ENCODE assay signal across 11 cellular contexts in genomic region chr21:29175408-29176147, GRCh38. TPM values are rescaled to one million over a fixed set of nuclear protein-coding genes. Genes with fewer than 3 reads are reported as not detected.
DNase-seq lines count a peak whose midpoint lies in the region; ATAC-seq, FAIRE-seq and TF ChIP-seq lines count a peak whose summit lies in the region.
"Had no signal": no experiment of that assay in that cellular context is flagged by ENCODE, and none has a peak within 500 bp of the region (broad histone marks: within the 10 kb centered on the region; RNA-seq: fewer than 3 reads in every experiment).

No MANE protein-coding gene starts in this region.

- FAIRE-seq in astrocyte (lab: Jason Lieb, UNC): peak; percentile 67

- H3K9me3 ChIP-seq in right atrium auricular region: no peaks in the 10 kb centered on the region
- H3K9me3 ChIP-seq in astrocyte (ENCODE audit: insufficient read depth, low read depth, low read length): no peaks in the 10 kb centered on the region
- H3K9me3 ChIP-seq in left lung: no peaks in the 10 kb centered on the region
- no peaks in the 10 kb centered on the region for H3K9me3 ChIP-seq in upper lobe of right lung

- no peaks in the 10 kb centered on the region for H4K20me1 ChIP-seq in astrocyte (ENCODE audit: insufficient read depth, low read length)

- no peak overlapping the region for H3K27ac Mint-ChIP-seq in astrocyte (ENCODE audit: unreplicated experiment)
- H3K27ac Mint-ChIP-seq: H9; stimulated activated effector memory CD8-positive, alpha-beta T cell treated with anti-CD3 and anti-CD28 coated beads, Interleukin-12 subunit alpha, Interleukin-12 subunit beta, amount 100 ng/mL, for 72 hours had no signal

- H3K27me3 ChIP-seq in right atrium auricular region: no peaks in the 10 kb centered on the region
- no peaks in the 10 kb centered on the region for H3K27me3 ChIP-seq in astrocyte (ENCODE audit: insufficient read depth, low read length)
- H3K27me3 ChIP-seq in left lung: no peaks in the 10 kb centered on the region
- H3K27me3 ChIP-seq in upper lobe of right lung: no peaks in the 10 kb centered on the region

- intact Hi-C loops in Right ventricle myocardium superior (cut with DNase I) (no loop called here), left lung (cut with DNase I) (no loop called here), upper lobe of right lung (cut with DNase I) (no loop called here)

- TF ChIP-seq CTCF in right atrium auricular region (IDR thresholded peaks at IDR 0.05): no peak
- TF ChIP-seq CTCF in astrocyte (IDR thresholded peaks at IDR 0.05; ENCODE audit: insufficient read depth, low read depth, low read length): no peak
- TF ChIP-seq CTCF in left lung (IDR thresholded peaks at IDR 0.05): no peak
- TF ChIP-seq CTCF in upper lobe of right lung (IDR thresholded peaks at IDR 0.05): no peak
- TF ChIP-seq CTCF in GM10248 (IDR thresholded peaks at IDR 0.05; ENCODE audit: control extremely low read depth, extremely low read depth, low read depth, missing control alignments): no peak

- POLR2A ChIA-PET in GM10248 (lab: Yijun Ruan, JAX): interaction anchor here (0.6 kb wide), 1 partner anchor 10 kb away, joined by 3 read pairs; no protein-coding TSS in a partner anchor

- H3K4me2 ChIP-seq in astrocyte (ENCODE audit: low read length): peak overlapping the region; percentile 2

- ATAC-seq in Right ventricle myocardium superior (ENCODE audit: poor library complexity): peak; percentile 36
- peak; percentile 38 for ATAC-seq in left lung
- peak; percentile 26 for ATAC-seq in upper lobe of right lung
- ATAC-seq: stimulated activated effector memory CD8-positive, alpha-beta T cell treated with anti-CD3 and anti-CD28 coated beads, Interleukin-12 subunit alpha, Interleukin-12 subunit beta, amount 100 ng/mL, for 72 hours had no signal

- H3K4me1 ChIP-seq in right atrium auricular region: peaks cover 0 to 20% of the 10 kb centered on the region in 2 donors
- H3K4me1 ChIP-seq in astrocyte (ENCODE audit: insufficient read depth, low read length): peaks cover 5% of the 10 kb centered on the region
- H3K4me1 ChIP-seq in left lung: peaks cover 0 to 35% of the 10 kb centered on the region in 2 donors
- H3K4me1 ChIP-seq in upper lobe of right lung: peaks cover 12% of the 10 kb centered on the region

- H3K9ac ChIP-seq in astrocyte (ENCODE audit: low read length): no peak overlapping the region

- CTCF ChIA-PET in GM10248 (lab: Yijun Ruan, JAX): interaction anchor here (0.7 to 2.4 kb wide), 6 partner anchors 11 to 171 kb away, joined by 3 to 9 read pairs (median 3); no protein-coding TSS in a partner anchor

- no peak overlapping the region for H3K4me3 Mint-ChIP-seq in astrocyte (ENCODE audit: unreplicated experiment)
- H3K4me3 Mint-ChIP-seq: H9; stimulated activated effector memory CD8-positive, alpha-beta T cell treated with anti-CD3 and anti-CD28 coated beads, Interleukin-12 subunit alpha, Interleukin-12 subunit beta, amount 100 ng/mL, for 72 hours had no signal

- DNase-seq in Right ventricle myocardium superior (no peak), right atrium auricular region (ENCODE audit: low spot score) (no peak), astrocyte (ENCODE audit: low read depth) (no peak), left lung (no peak), upper lobe of right lung (no peak), GM10248 (ENCODE audit: extremely low spot score) (no peak), cerebellar cortex (ENCODE audit: low spot score) (no peak), T-helper 1 cell (no peak)
- DNase-seq: H9 had no signal

- H3K9me3 Mint-ChIP-seq in astrocyte (ENCODE audit: unreplicated experiment): no peaks in the 10 kb centered on the region
- H3K9me3 Mint-ChIP-seq: H9; stimulated activated effector memory CD8-positive, alpha-beta T cell treated with anti-CD3 and anti-CD28 coated beads, Interleukin-12 subunit alpha, Interleukin-12 subunit beta, amount 100 ng/mL, for 72 hours had no signal

- peaks cover 13% of the 10 kb centered on the region for H3K36me3 Mint-ChIP-seq in astrocyte (ENCODE audit: low read depth, unreplicated experiment)
- H3K36me3 Mint-ChIP-seq: stimulated activated effector memory CD8-positive, alpha-beta T cell treated with anti-CD3 and anti-CD28 coated beads, Interleukin-12 subunit alpha, Interleukin-12 subunit beta, amount 100 ng/mL, for 72 hours had no signal

- H3K4me3 ChIP-seq in right atrium auricular region (no peak overlapping the region), astrocyte (ENCODE audit: insufficient read depth, low read depth, low read length) (no peak overlapping the region), left lung (no peak overlapping the region), upper lobe of right lung (no peak overlapping the region)
- H3K4me3 ChIP-seq: skin epidermis had no signal

- H3K4me1 Mint-ChIP-seq in astrocyte (ENCODE audit: low read depth, unreplicated experiment): peaks cover 13% of the 10 kb centered on the region
- H3K4me1 Mint-ChIP-seq: stimulated activated effector memory CD8-positive, alpha-beta T cell treated with anti-CD3 and anti-CD28 coated beads, Interleukin-12 subunit alpha, Interleukin-12 subunit beta, amount 100 ng/mL, for 72 hours had no signal

- H3K79me2 ChIP-seq in astrocyte (ENCODE audit: insufficient read depth, low read length): no peaks in the 10 kb centered on the region

- peak overlapping the region in 1 of 2 donors; percentile 1 for H3K27ac ChIP-seq in right atrium auricular region
- H3K27ac ChIP-seq in astrocyte (ENCODE audit: low read depth, low read length): peak overlapping the region; percentile 21
- peak overlapping the region; percentile 45 to 50 for H3K27ac ChIP-seq in left lung
- H3K27ac ChIP-seq in upper lobe of right lung: peak overlapping the region; percentile 6

- no peak overlapping the region for H2AFZ ChIP-seq in astrocyte (ENCODE audit: low read depth, low read length)

- H3K36me3 ChIP-seq in right atrium auricular region: no peaks in the 10 kb centered on the region
- H3K36me3 ChIP-seq in astrocyte (ENCODE audit: insufficient read depth, low read length): peaks cover 5% of the 10 kb centered on the region
- no peaks in the 10 kb centered on the region for H3K36me3 ChIP-seq in left lung
- no peaks in the 10 kb centered on the region for H3K36me3 ChIP-seq in upper lobe of right lung

- no peaks in the 10 kb centered on the region for H3K27me3 Mint-ChIP-seq in astrocyte (ENCODE audit: low read depth, unreplicated experiment)

RNA-seq across cellular contexts. Expression of gene MAP3K7CL, which starts 45.1 kb away (rescaled TPM):
- 1.1 TPM for total RNA-seq in Right ventricle myocardium superior
- 10 to 100 TPM in 1 of 2 donors, 1 to 10 TPM in 1; 1.7 to 15.5 TPM for total RNA-seq in right atrium auricular region
- 67.3 and 75.2 TPM in 2 replicates for total RNA-seq in astrocyte
- 1 to 10 TPM; 5.0 to 7.7 TPM for total RNA-seq in left lung
- total RNA-seq in upper lobe of right lung: 7.6 TPM
- total RNA-seq: H9 had no signal
